8 cellular contexts compared by ENCODE assay signal in the genomic region with DNA sequence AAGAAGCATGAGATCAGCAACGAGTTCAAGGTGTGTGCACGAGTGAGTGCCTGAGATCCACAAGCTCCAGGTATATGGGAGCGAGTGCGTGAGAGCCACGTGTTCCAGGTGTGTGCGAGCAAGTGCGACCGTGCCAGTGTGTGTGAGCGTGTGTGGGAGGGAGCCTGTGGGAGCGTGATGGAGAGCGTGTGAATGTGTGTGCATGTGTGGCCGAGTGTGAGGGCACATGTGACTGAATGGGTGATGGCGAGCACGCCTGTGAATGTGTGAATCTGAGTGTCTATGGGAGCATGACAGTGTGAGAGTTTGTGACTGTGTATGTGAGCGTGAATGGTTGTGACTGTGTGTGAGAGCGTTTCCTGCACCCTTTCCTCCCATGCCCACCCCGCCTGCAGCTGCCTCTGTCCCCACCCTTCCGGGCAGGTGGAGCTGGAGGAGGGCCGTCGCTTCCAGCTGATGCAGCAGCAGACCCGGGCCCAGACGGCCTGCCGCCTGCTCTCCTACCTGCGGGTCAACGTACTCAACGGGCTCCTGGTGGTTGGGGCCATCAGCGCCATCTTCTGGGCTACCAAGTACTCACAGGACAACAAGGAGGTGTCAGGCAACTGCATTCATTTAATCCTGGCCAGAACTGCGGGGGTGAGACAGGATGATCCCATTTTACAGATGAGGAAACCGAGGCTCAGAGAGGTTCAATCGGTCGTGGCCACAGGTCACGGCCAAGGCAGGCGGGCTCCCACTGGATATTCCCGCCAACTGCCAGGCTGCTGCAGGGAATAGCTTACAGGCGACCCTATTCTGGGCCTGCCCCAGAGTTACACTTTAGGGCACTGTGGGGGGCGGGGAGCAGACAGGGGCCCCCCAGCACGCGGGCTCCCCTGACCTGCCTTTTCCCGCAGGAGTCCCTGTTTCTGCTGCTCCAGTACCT. TPM values are rescaled to one million over a fixed set of nuclear protein-coding genes. Genes with fewer than 3 reads are reported as not detected.
DNase-seq lines count a peak whose midpoint lies in the region; ATAC-seq, FAIRE-seq and TF ChIP-seq lines count a peak whose summit lies in the region.

No MANE protein-coding gene starts in this region.

- dilution Hi-C loops in endothelial cell of umbilical vein (cut with MboI; ENCODE audit: extremely low pct_ligation_motif_present, low sequenced_read_pairs), result no loop called here

- POLR2A ChIA-PET in endothelial cell of umbilical vein (lab: Charles Lee), result no interaction called here

- peak; percentile 53 to 76 for TF ChIP-seq CTCF in endothelial cell of umbilical vein (IDR thresholded peaks at IDR 0.05; ENCODE audit: extremely low read depth in 1 of 2, insufficient read depth in 1 of 2, low read depth in 1 of 2, low read length in 2 of 2)

- H3K27ac ChIP-seq in endothelial cell of umbilical vein (ENCODE audit: insufficient read depth, low read depth, low read length), result no peak overlapping the region

- TF ChIP-seq POLR2A in endothelial cell of umbilical vein (IDR thresholded peaks at IDR 0.05; ENCODE audit: low read depth, low read length), result no peak

- CTCF ChIA-PET in endothelial cell of umbilical vein (lab: Charles Lee), result interaction anchor here (1.1 to 3.1 kb wide), 12 partner anchors 8 to 117 kb away, joined by 3 to 18 read pairs (median 7); no protein-coding TSS in a partner anchor

- H3K79me2 ChIP-seq in endothelial cell of umbilical vein (ENCODE audit: control insufficient read depth, insufficient read depth, low read length), result no peaks in the 10 kb centered on the region

- no peaks in the 10 kb centered on the region for H3K36me3 ChIP-seq in endothelial cell of umbilical vein (ENCODE audit: control insufficient read depth in 2 of 2, extremely low read depth in 1 of 2, insufficient read depth in 2 of 2, low read length in 2 of 2)

- BruUV-seq in endothelial cell of umbilical vein (replicated peaks; lab: Mats Ljungman, UMichigan), result no TSS peak

- H3K27me3 ChIP-seq in endothelial cell of umbilical vein (ENCODE audit: control insufficient read depth in 2 of 2, insufficient read depth in 2 of 2, low read length in 2 of 2), result no peaks in the 10 kb centered on the region

- DNase-seq in SIG-M5 treated with dmso at 0.1 percent for 504 hours (lab: John Stamatoyannopoulos, UW; ENCODE audit: unreplicated experiment), result peak; percentile 56
- no peak for DNase-seq in SIG-M5 (lab: John Stamatoyannopoulos, UW)
- peak; percentile 77 for DNase-seq in NCI-H82 (lab: John Stamatoyannopoulos, UW)
- DNase-seq in activated CD8-positive, alpha-beta memory T cell treated with anti-CD3 and anti-CD28 coated beads for 4 hours (ENCODE audit: low read depth in 2 of 2), result peak; percentile 52 to 59
- DNase-seq in endothelial cell of umbilical vein (ENCODE audit: low read depth, low spot score), result peak; percentile 52
- DNase-seq in pons (ENCODE audit: low spot score), result peak; percentile 53

- H2AFZ ChIP-seq in endothelial cell of umbilical vein (ENCODE audit: low read depth, low read length), result no peak overlapping the region

- FAIRE-seq in endothelial cell of umbilical vein (lab: Jason Lieb, UNC), result peak; percentile 80

- ATAC-seq in GM19455 (IDR thresholded peaks at IDR 0.05; ENCODE audit: unreplicated experiment) (no peak), GM21367 (IDR thresholded peaks at IDR 0.05; ENCODE audit: unreplicated experiment) (no peak)

- H4K20me1 ChIP-seq in endothelial cell of umbilical vein (replicated peaks; ENCODE audit: control insufficient read depth, extremely low read depth, insufficient read depth, low read length), result no peaks in the 10 kb centered on the region

- no peak overlapping the region for H3K9ac ChIP-seq in endothelial cell of umbilical vein (replicated peaks; ENCODE audit: extremely low read depth, insufficient read depth, low read length)

- no peaks in the 10 kb centered on the region for H3K9me3 ChIP-seq in endothelial cell of umbilical vein (replicated peaks; ENCODE audit: control insufficient read depth, insufficient read depth, low read length)

- intact Hi-C loops in endothelial cell of umbilical vein (cut with micrococcal nuclease), result loop anchor here (1.0 to 5.0 kb wide), 2 partner anchors 22 to 33 kb away; a partner anchor contains a TSS

- no peak overlapping the region for H3K4me2 ChIP-seq in endothelial cell of umbilical vein (ENCODE audit: insufficient read depth, low read length)

- H3K4me1 ChIP-seq in endothelial cell of umbilical vein (ENCODE audit: control insufficient read depth, extremely low read depth, insufficient read depth, low read length), result peaks cover 11% of the 10 kb centered on the region

- H3K9me1 ChIP-seq in endothelial cell of umbilical vein (replicated peaks; ENCODE audit: control insufficient read depth, extremely low read depth, insufficient read depth, low read length), result no peaks in the 10 kb centered on the region

- H3K4me3 ChIP-seq in endothelial cell of umbilical vein (replicated peaks in 1 of 3; ENCODE audit: insufficient read depth in 1 of 3, low read depth in 1 of 3, low read length in 3 of 3), result no peak overlapping the region

TF ChIP-seq in endothelial cell of umbilical vein, 7 proteins besides CTCF, POLR2A, EP300 and RAD21:
- TF ChIP-seq EZH2 (IDR thresholded peaks at IDR 0.05; ENCODE audit: borderline replicate concordance, low read depth, low read length, severe bottlenecking), result no peak
- TF ChIP-seq JUN (IDR thresholded peaks at IDR 0.05; ENCODE audit: borderline replicate concordance, insufficient read depth, insufficient read length, low read depth), result no peak
- TF ChIP-seq POLR2AphosphoS5 (IDR thresholded peaks at IDR 0.05; ENCODE audit: insufficient read depth, low read depth, low read length), result no peak
- TF ChIP-seq, protein P1, sequence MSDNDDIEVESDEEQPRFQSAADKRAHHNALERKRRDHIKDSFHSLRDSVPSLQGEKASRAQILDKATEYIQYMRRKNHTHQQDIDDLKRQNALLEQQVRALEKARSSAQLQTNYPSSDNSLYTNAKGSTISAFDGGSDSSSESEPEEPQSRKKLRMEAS (IDR thresholded peaks at IDR 0.05; ENCODE audit: insufficient read depth, insufficient read length), result no peak
- TF ChIP-seq MYC (IDR thresholded peaks at IDR 0.05; ENCODE audit: low read depth, low read length), result no peak
- TF ChIP-seq FOS (IDR thresholded peaks at IDR 0.05; ENCODE audit: borderline replicate concordance, insufficient read depth, low read length), result no peak
- no peak for TF ChIP-seq GATA2 (IDR thresholded peaks at IDR 0.05; ENCODE audit: insufficient read depth, insufficient read length, low read depth, low read length)
TF ChIP-seq in endothelial cell of umbilical vein: peak in this region for 0.

RNA-seq across cellular contexts. Expression of a gene that starts 3.7 kb away (rescaled TPM):
- total RNA-seq in endothelial cell of umbilical vein, result 0.99 and 1.3 TPM in 2 replicates
- polyA plus RNA-seq in endothelial cell of umbilical vein, result 0.07 and 0.16 TPM in 2 replicates
- 0.04 and 0.08 TPM in 2 replicates for polyA plus RNA-seq in endothelial cell of umbilical vein (2011; cell fraction: cytosol; rRNA removed)
- 0.29 and 0.32 TPM in 2 replicates for polyA plus RNA-seq in endothelial cell of umbilical vein (2011; cell fraction: nucleus; rRNA removed)
- not detected in 2 replicates for polyA plus RNA-seq in endothelial cell of umbilical vein (2012)
- 0.08 TPM in 1 of 2 replicates, not detected in the other for polyA minus RNA-seq in endothelial cell of umbilical vein
- polyA minus RNA-seq in endothelial cell of umbilical vein (2011; cell fraction: cytosol; rRNA and poly(A)+ RNA removed), result not detected
- 0.14 TPM in 1 of 2 replicates, not detected in the other for polyA minus RNA-seq in endothelial cell of umbilical vein (2011; cell fraction: nucleus; rRNA and poly(A)+ RNA removed)

RNA-seq across cellular contexts. Expression of a gene that starts 5.7 kb away (rescaled TPM):
- total RNA-seq in endothelial cell of umbilical vein, result 58.0 and 72.4 TPM in 2 replicates
- 23.2 and 26.7 TPM in 2 replicates for polyA plus RNA-seq in endothelial cell of umbilical vein
- 7.1 and 11.0 TPM in 2 replicates for polyA plus RNA-seq in endothelial cell of umbilical vein (2011; cell fraction: cytosol; rRNA removed)
- 51.1 and 62.2 TPM in 2 replicates for polyA plus RNA-seq in endothelial cell of umbilical vein (2011; cell fraction: nucleus; rRNA removed)
- 13.7 and 26.4 TPM in 2 replicates for polyA plus RNA-seq in endothelial cell of umbilical vein (2012)
- polyA minus RNA-seq in endothelial cell of umbilical vein, result 14.8 and 17.1 TPM in 2 replicates
- polyA minus RNA-seq in endothelial cell of umbilical vein (2011; cell fraction: cytosol; rRNA and poly(A)+ RNA removed), result 36.7 TPM
- 17.9 and 26.0 TPM in 2 replicates for polyA minus RNA-seq in endothelial cell of umbilical vein (2011; cell fraction: nucleus; rRNA and poly(A)+ RNA removed)

RNA-seq across cellular contexts. Expression of a gene that starts 11.9 kb away (rescaled TPM):
- total RNA-seq in endothelial cell of umbilical vein, result not detected in 2 replicates
- polyA plus RNA-seq in endothelial cell of umbilical vein, result not detected in 2 replicates
- not detected in 2 replicates for polyA plus RNA-seq in endothelial cell of umbilical vein (2011; cell fraction: cytosol; rRNA removed)
- not detected in 2 replicates for polyA plus RNA-seq in endothelial cell of umbilical vein (2011; cell fraction: nucleus; rRNA removed)
- not detected in 2 replicates for polyA plus RNA-seq in endothelial cell of umbilical vein (2012)
- polyA minus RNA-seq in endothelial cell of umbilical vein, result not detected in 2 replicates
- not detected for polyA minus RNA-seq in endothelial cell of umbilical vein (2011; cell fraction: cytosol; rRNA and poly(A)+ RNA removed)
- not detected in 2 replicates for polyA minus RNA-seq in endothelial cell of umbilical vein (2011; cell fraction: nucleus; rRNA and poly(A)+ RNA removed)

RNA-seq across cellular contexts. Expression of a gene that starts 34.1 kb away (rescaled TPM):
- total RNA-seq in endothelial cell of umbilical vein, result 58.6 and 65.9 TPM in 2 replicates
- 281 and 431 TPM in 2 replicates for polyA plus RNA-seq in endothelial cell of umbilical vein
- polyA plus RNA-seq in endothelial cell of umbilical vein (2011; cell fraction: cytosol; rRNA removed), result 97.5 and 128 TPM in 2 replicates
- polyA plus RNA-seq in endothelial cell of umbilical vein (2011; cell fraction: nucleus; rRNA removed), result 46.6 and 51.0 TPM in 2 replicates
- 63.4 and 110 TPM in 2 replicates for polyA plus RNA-seq in endothelial cell of umbilical vein (2012)
- 144 and 146 TPM in 2 replicates for polyA minus RNA-seq in endothelial cell of umbilical vein
- 62.3 TPM for polyA minus RNA-seq in endothelial cell of umbilical vein (2011; cell fraction: cytosol; rRNA and poly(A)+ RNA removed)
- polyA minus RNA-seq in endothelial cell of umbilical vein (2011; cell fraction: nucleus; rRNA and poly(A)+ RNA removed), result 15.9 and 17.9 TPM in 2 replicates

RNA-seq across cellular contexts. Expression of a gene that starts 52.6 kb away (rescaled TPM):
- 110 and 111 TPM in 2 replicates for total RNA-seq in endothelial cell of umbilical vein
- polyA plus RNA-seq in endothelial cell of umbilical vein, result 159 and 174 TPM in 2 replicates
- polyA plus RNA-seq in endothelial cell of umbilical vein (2011; cell fraction: cytosol; rRNA removed), result 132 and 151 TPM in 2 replicates
- 73.7 and 83.5 TPM in 2 replicates for polyA plus RNA-seq in endothelial cell of umbilical vein (2011; cell fraction: nucleus; rRNA removed)
- polyA plus RNA-seq in endothelial cell of umbilical vein (2012), result 55.8 and 72.4 TPM in 2 replicates
- 65.8 and 76.3 TPM in 2 replicates for polyA minus RNA-seq in endothelial cell of umbilical vein
- polyA minus RNA-seq in endothelial cell of umbilical vein (2011; cell fraction: cytosol; rRNA and poly(A)+ RNA removed), result 114 TPM
- polyA minus RNA-seq in endothelial cell of umbilical vein (2011; cell fraction: nucleus; rRNA and poly(A)+ RNA removed), result 23.5 and 26.9 TPM in 2 replicates
